In the genomic region with DNA sequence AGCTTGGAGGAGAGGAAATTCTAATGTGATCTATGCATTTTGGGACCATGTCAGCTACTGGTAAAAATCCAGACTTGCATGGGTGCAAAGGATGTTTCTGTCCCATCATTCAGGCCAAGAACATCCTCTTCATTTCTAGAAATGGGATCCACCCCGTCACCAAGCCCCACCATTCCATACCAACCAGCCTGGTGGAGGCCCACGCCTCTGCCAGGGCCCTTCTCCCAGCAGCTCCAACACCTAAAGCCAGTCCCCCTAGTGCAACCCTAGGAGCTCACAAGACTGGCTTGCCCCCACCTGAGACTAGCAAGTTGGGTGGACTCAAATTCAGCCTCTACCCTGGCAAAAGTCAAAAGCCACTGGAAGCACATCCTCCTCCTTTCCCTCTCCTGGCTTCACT, we compare ENCODE assay signal across 12 cellular contexts. TPM values are rescaled to one million over a fixed set of nuclear protein-coding genes. Genes with fewer than 3 reads are reported as not detected.
DNase-seq lines count a peak whose midpoint lies in the region; ATAC-seq, FAIRE-seq and TF ChIP-seq lines count a peak whose summit lies in the region.
"Had no signal": no experiment of that assay in that cellular context is flagged by ENCODE, and none has a peak within 500 bp of the region (broad histone marks: within the 10 kb centered on the region; RNA-seq: fewer than 3 reads in every experiment).

No MANE protein-coding gene starts in this region.

- TF ChIP-seq POLR2A in A549 (IDR thresholded peaks at IDR 0.05; ENCODE audit: low read length): no peak

- POLR2A ChIA-PET in A549 (lab: Yijun Ruan, JAX): no interaction called here

- peak overlapping the region; percentile 93 for H3K4me3 Mint-ChIP-seq in HFFc6
- peak overlapping the region; percentile 82 for H3K4me3 Mint-ChIP-seq in mesothelial cell of epicardium

- TF ChIP-seq RAD21 in A549 (conservative IDR thresholded peaks at IDR 0.05 in 1 of 2, IDR thresholded peaks at IDR 0.05 in 1 of 2): no peak

- no peak for TF ChIP-seq EP300 in A549 (IDR thresholded peaks at IDR 0.05)

- peak overlapping the region; percentile 97 for H3K4me2 ChIP-seq in A549

- H3K27me3 Mint-ChIP-seq in HFFc6 (ENCODE audit: insufficient read depth): no peaks in the 10 kb centered on the region
- H3K27me3 Mint-ChIP-seq in mesothelial cell of epicardium (ENCODE audit: low read depth): no peaks in the 10 kb centered on the region

- H3K9me3 Mint-ChIP-seq in HFFc6: no peaks in the 10 kb centered on the region
- H3K9me3 Mint-ChIP-seq in mesothelial cell of epicardium: no peaks in the 10 kb centered on the region

- 100% methylated on average over 2 of the region's 2 CpGs for WGBS in A549 (ENCODE audit: missing lambda C conversion rate)

- CTCF ChIA-PET in A549 (lab: Yijun Ruan, JAX): interaction anchor here (1.2 to 1.6 kb wide), 2 partner anchors 30 to 116 kb away, joined by 3 to 6 read pairs; no protein-coding TSS in a partner anchor

- no peak for DNase-seq in A549 (ENCODE audit: low read depth in 1 of 2, low spot score in 1 of 2)
- no peak for DNase-seq in HFFc6
- DNase-seq in coronary artery (ENCODE audit: low spot score): no peak
- DNase-seq in mesothelial cell of epicardium (ENCODE audit: low spot score in 2 of 2, unreplicated experiment in 2 of 2): no peak
- no peak for DNase-seq in pons (ENCODE audit: low spot score)
- DNase-seq in 8988T: no peak
- no peak for DNase-seq in DMS79 treated with DMSO at 0.1 percent for 48 hours (lab: John Stamatoyannopoulos, UW)
- DNase-seq: activated CD8-positive, alpha-beta memory T cell treated with anti-CD3 and anti-CD28 coated beads, Interleukin-2, amount 50 U/mL, for 48 hours; NCI-H1092 treated with DMSO at 0.1 percent for 48 hours; SIG-M5 had no signal

- peak overlapping the region; percentile 90; the same call in 1 of the 2 replicates for H3K27ac Mint-ChIP-seq in HFFc6
- H3K27ac Mint-ChIP-seq in mesothelial cell of epicardium: peak overlapping the region; percentile 97

- no peak for ATAC-seq in A549
- ATAC-seq in GM21723 (IDR thresholded peaks at IDR 0.05; ENCODE audit: unreplicated experiment): no peak

- no peak for FAIRE-seq in A549 (lab: Jason Lieb, UNC)

- no peaks in the 10 kb centered on the region for H3K9me3 ChIP-seq in A549

- peaks cover 70% of the 10 kb centered on the region for H3K4me1 Mint-ChIP-seq in HFFc6 (ENCODE audit: low read depth)
- H3K4me1 Mint-ChIP-seq in mesothelial cell of epicardium: peaks cover 47% of the 10 kb centered on the region

- H3K36me3 Mint-ChIP-seq in HFFc6 (ENCODE audit: low read depth): no peaks in the 10 kb centered on the region; the same call in 1 of the 2 replicates
- peaks cover 2% of the 10 kb centered on the region for H3K36me3 Mint-ChIP-seq in mesothelial cell of epicardium

- H3K4me3 ChIP-seq in A549 (peak overlapping the region; percentile 57), coronary artery (peak overlapping the region; percentile 90)

- H3K4me1 ChIP-seq in A549: peaks cover 34% of the 10 kb centered on the region

- TF ChIP-seq CTCF in A549 (IDR thresholded peaks at IDR 0.05): no peak
- TF ChIP-seq CTCF in HFFc6 (IDR thresholded peaks at IDR 0.05): no peak
- no peak for TF ChIP-seq CTCF in coronary artery (IDR thresholded peaks at IDR 0.05)
- TF ChIP-seq CTCF in mesothelial cell of epicardium (IDR thresholded peaks at IDR 0.05; ENCODE audit: unreplicated experiment): no peak

- H3K27ac ChIP-seq in A549: peak overlapping the region in 1 of 2 experiments; percentile 94; a peak in 2 of 6 replicates
- no peak overlapping the region for H3K27ac ChIP-seq in coronary artery
- H3K27ac ChIP-seq: epithelial cell of prostate had no signal

TF ChIP-seq in A549, 52 proteins besides CTCF, POLR2A, EP300 and RAD21:
- TF ChIP-seq PHF8 (IDR thresholded peaks at IDR 0.05; ENCODE audit: borderline replicate concordance, low read depth): no peak
- TF ChIP-seq GATA3 (IDR thresholded peaks at IDR 0.05; ENCODE audit: borderline replicate concordance): no peak
- no peak for TF ChIP-seq HOXB5 (CRISPR knock-in tag; IDR thresholded peaks at IDR 0.05)
- no peak for TF ChIP-seq NPAS2 (CRISPR knock-in tag; IDR thresholded peaks at IDR 0.05; ENCODE audit: borderline replicate concordance)
- TF ChIP-seq BHLHE40 (IDR thresholded peaks at IDR 0.05; ENCODE audit: low read depth, low read length): no peak
- TF ChIP-seq CHD2 (IDR thresholded peaks at IDR 0.05; ENCODE audit: low read length, partially characterized antibody): no peak
- no peak for TF ChIP-seq KDM1A (IDR thresholded peaks at IDR 0.05; ENCODE audit: low read depth)

RNA-seq across cellular contexts. Expression of a gene that starts 1.9 kb away (rescaled TPM):
- 17.1 and 21.3 TPM in 2 replicates for polyA plus RNA-seq in A549 (2011; rRNA removed)
- 18.5 and 24.8 TPM in 2 replicates for polyA plus RNA-seq in A549 (2012; cell fraction: cytosol; rRNA removed)
- 42.8 and 49.3 TPM in 2 replicates for polyA plus RNA-seq in A549 (2012; cell fraction: nucleus; rRNA removed)
- polyA plus RNA-seq in A549 (2017; fragmentation: RNase III; extraction: RNeasy Plus Mini Kit Qiagen cat#74134 plus additional on column Dnase treatment): 13.7 to 15.7 TPM (median 14.9 TPM) in 3 replicates
- 39.5 and 45.8 TPM in 2 replicates for polyA minus RNA-seq in A549 (2011; rRNA and poly(A)+ RNA removed)
- 10 to 100 TPM; 21.3 to 24.8 (median 22.4) TPM for total RNA-seq in HFFc6 (2021; fragmentation: NEBNext Ultra II Directional; extraction: Animal tissue kit (Norgen Biotek cat#: 25700))
- 48.2 to 52.5 TPM (median 52.3 TPM) in 3 replicates for total RNA-seq in mesothelial cell of epicardium

RNA-seq across cellular contexts. Expression of a gene that starts 55.9 kb away (rescaled TPM):
- polyA plus RNA-seq in A549 (2011; rRNA removed): not detected in 2 replicates
- not detected in 2 replicates for polyA plus RNA-seq in A549 (2012; cell fraction: cytosol; rRNA removed)
- not detected in 2 replicates for polyA plus RNA-seq in A549 (2012; cell fraction: nucleus; rRNA removed)
- not detected in 3 replicates for polyA plus RNA-seq in A549 (2017; fragmentation: RNase III; extraction: RNeasy Plus Mini Kit Qiagen cat#74134 plus additional on column Dnase treatment)
- not detected in 2 replicates for polyA minus RNA-seq in A549 (2011; rRNA and poly(A)+ RNA removed)
- total RNA-seq in HFFc6 (2021; fragmentation: NEBNext Ultra II Directional; extraction: Animal tissue kit (Norgen Biotek cat#: 25700)): not detected
- not detected in 3 replicates for total RNA-seq in mesothelial cell of epicardium
